ENCODE assay signal across 1 cellular context in the genomic region with DNA sequence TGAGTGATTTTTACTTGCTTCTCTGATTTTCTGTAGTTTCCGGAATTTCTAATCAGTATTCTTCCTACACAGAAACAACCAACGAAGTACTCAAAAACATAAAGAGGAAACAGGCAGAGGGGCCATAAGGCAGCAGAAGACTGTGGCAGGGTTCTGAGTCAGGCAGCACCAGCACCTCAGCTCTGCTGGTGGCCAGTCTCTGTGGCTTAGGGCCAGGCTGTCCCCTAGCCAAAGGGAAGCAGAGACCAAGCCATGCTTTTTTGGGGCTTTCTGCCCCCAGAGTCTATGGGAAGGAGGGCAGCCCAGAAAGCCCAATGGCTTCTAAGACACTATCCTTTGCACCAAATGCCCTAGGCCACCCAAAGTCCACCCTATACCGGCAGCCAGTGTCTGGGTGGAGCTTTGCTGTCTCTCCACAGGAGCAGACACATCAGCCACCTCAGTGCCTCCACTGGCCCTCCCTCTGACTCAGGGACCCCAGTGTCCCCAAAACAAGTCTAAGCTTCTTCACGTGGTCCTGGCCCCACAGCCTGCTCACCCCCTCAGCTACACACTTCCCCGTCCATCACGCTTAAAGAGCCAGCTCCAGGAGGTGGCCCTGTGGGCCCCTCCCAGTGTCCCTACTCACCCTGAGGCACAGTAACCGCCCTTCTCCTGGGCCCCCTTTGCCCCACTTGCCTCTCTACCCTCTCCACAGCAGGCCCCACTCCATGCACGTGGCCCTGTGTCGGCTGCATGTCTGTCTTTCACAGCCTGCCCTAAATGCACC.
TF ChIP-seq lines count a peak whose summit lies in the region.

No MANE protein-coding gene starts in this region.

TF ChIP-seq in GM12878, 131 proteins besides CTCF, POLR2A, EP300 and RAD21:
- TF ChIP-seq RUNX3 (IDR thresholded peaks at IDR 0.05; ENCODE audit: low read length) = 0 out of 2 replicates have a peak, but pooled peaks have one; percentile 22
- no peak for TF ChIP-seq CREM (IDR thresholded peaks at IDR 0.05; ENCODE audit: low read depth)
